21 cellular contexts compared by ENCODE assay signal in genomic region chr14:56933446-56933845, GRCh38.
DNase-seq lines count a peak whose midpoint lies in the region; ATAC-seq and TF ChIP-seq lines count a peak whose summit lies in the region.
"Had no signal": no experiment of that assay in that cellular context is flagged by ENCODE, and none has a peak within 500 bp of the region (broad histone marks: within the 10 kb centered on the region; RNA-seq: fewer than 3 reads in every experiment).

No MANE protein-coding gene starts in this region.

- H3K4me3 Mint-ChIP-seq in MCF 10A (ENCODE audit: unreplicated experiment) (no peak overlapping the region), natural killer cell (no peak overlapping the region)
- H3K4me3 Mint-ChIP-seq: CD4-positive, alpha-beta T cell; IgD-negative memory B cell had no signal

- CTCF ChIA-PET in MCF 10A (lab: Yijun Ruan, JAX) = interaction anchor here (1.1 kb wide), 1 partner anchor 157 kb away, joined by 3 read pairs; no protein-coding TSS in a partner anchor
- CTCF ChIA-PET in mammary epithelial cell (lab: Charles Lee; ENCODE audit: low non-redundant PET) = no interaction called here

- intact Hi-C loops in MCF 10A (cut with micrococcal nuclease) = no loop called here
- intact Hi-C loops in mammary epithelial cell (cut with micrococcal nuclease) = no loop called here
- intact Hi-C loops in natural killer cell (cut with micrococcal nuclease) = no loop called here

- H3K9me3 ChIP-seq in mammary epithelial cell (replicated peaks; ENCODE audit: insufficient read depth, low read length) (no peaks in the 10 kb centered on the region), RWPE2 (ENCODE audit: severe bottlenecking) (no peaks in the 10 kb centered on the region)
- H3K9me3 ChIP-seq: BLaER1, Caco-2, SK-N-SH had no signal

- H3K9me3 Mint-ChIP-seq in MCF 10A (ENCODE audit: unreplicated experiment) = peaks cover 7% of the 10 kb centered on the region
- peaks cover 2 to 6% of the 10 kb centered on the region in 2 donors for H3K9me3 Mint-ChIP-seq in natural killer cell
- H3K9me3 Mint-ChIP-seq: CD4-positive, alpha-beta T cell had no signal

- H3K4me1 Mint-ChIP-seq in MCF 10A (ENCODE audit: insufficient read depth, unreplicated experiment) (no peaks in the 10 kb centered on the region), natural killer cell (no peaks in the 10 kb centered on the region)
- H3K4me1 Mint-ChIP-seq: IgD-negative memory B cell had no signal

- dilution Hi-C loops in mammary epithelial cell (cut with HindIII; ENCODE audit: low sequenced_read_pairs) = no loop called here

- no peaks in the 10 kb centered on the region for H3K36me3 ChIP-seq in mammary epithelial cell (ENCODE audit: insufficient read depth, low read length)
- no peaks in the 10 kb centered on the region for H3K36me3 ChIP-seq in RWPE2 (ENCODE audit: low read depth)
- H3K36me3 ChIP-seq: BLaER1 had no signal

- peaks cover 43% of the 10 kb centered on the region for H3K27me3 Mint-ChIP-seq in MCF 10A (ENCODE audit: insufficient read depth, unreplicated experiment)
- H3K27me3 Mint-ChIP-seq in natural killer cell (ENCODE audit: low read depth in 2 of 2) = no peaks in the 10 kb centered on the region
- H3K27me3 Mint-ChIP-seq: IgD-negative memory B cell had no signal

- BruUV-seq in MCF 10A (replicated peaks; lab: Mats Ljungman, UMichigan) (no TSS peak), mammary epithelial cell (replicated peaks; lab: Mats Ljungman, UMichigan) (no TSS peak)

- no peak overlapping the region for H2AFZ ChIP-seq in mammary epithelial cell (ENCODE audit: low read depth, low read length)

- POLR2A ChIA-PET in MCF 10A (lab: Yijun Ruan, JAX) = interaction anchor here (0.9 kb wide), 1 partner anchor 10 kb away, joined by 3 read pairs; no protein-coding TSS in a partner anchor

- no peaks in the 10 kb centered on the region for H4K20me1 ChIP-seq in mammary epithelial cell (ENCODE audit: insufficient read depth, low read length)
- H4K20me1 ChIP-seq: BLaER1 had no signal

- no peak overlapping the region for H3K4me3 ChIP-seq in mammary epithelial cell (replicated peaks in 1 of 3; ENCODE audit: insufficient read depth in 1 of 3, low read depth in 2 of 3, low read length in 3 of 3)
- H3K4me3 ChIP-seq in RWPE2 (ENCODE audit: severe bottlenecking) = no peak overlapping the region
- H3K4me3 ChIP-seq: BLaER1 had no signal

- in situ Hi-C loops in mammary epithelial cell (cut with MboI; ENCODE audit: low sequenced_read_pairs in 2 of 2) = no loop called here

- no peaks in the 10 kb centered on the region for H3K27me3 ChIP-seq in mammary epithelial cell (ENCODE audit: insufficient read depth, low read length)
- H3K27me3 ChIP-seq in RWPE2 (ENCODE audit: insufficient read depth, poor library complexity, severe bottlenecking) = peaks cover 4% of the 10 kb centered on the region
- H3K27me3 ChIP-seq: BLaER1 had no signal

- H3K4me2 ChIP-seq in mammary epithelial cell (ENCODE audit: insufficient read depth, low read depth, low read length) = no peak overlapping the region
- H3K4me2 ChIP-seq: BLaER1, SK-N-SH had no signal

- TF ChIP-seq CTCF in MCF 10A (IDR thresholded peaks at IDR 0.05; ENCODE audit: unreplicated experiment) = no peak
- TF ChIP-seq CTCF in mammary epithelial cell (conservative IDR thresholded peaks at IDR 0.05 in 1 of 2, IDR thresholded peaks at IDR 0.05 in 1 of 2; ENCODE audit: extremely low read depth in 1 of 2, insufficient read depth in 1 of 2, low read depth in 1 of 2, low read length in 2 of 2) = no peak
- no peak for TF ChIP-seq CTCF in RWPE2 (IDR thresholded peaks at IDR 0.05; ENCODE audit: poor library complexity, severe bottlenecking)
- TF ChIP-seq CTCF in natural killer cell (IDR thresholded peaks at IDR 0.05) = no peak

- H3K36me3 Mint-ChIP-seq in MCF 10A (ENCODE audit: insufficient read depth, unreplicated experiment) (no peaks in the 10 kb centered on the region), natural killer cell (no peaks in the 10 kb centered on the region)
- H3K36me3 Mint-ChIP-seq: IgD-negative memory B cell had no signal

- H3K27ac Mint-ChIP-seq in MCF 10A (ENCODE audit: low read depth, unreplicated experiment) (no peak overlapping the region), natural killer cell (no peak overlapping the region)
- H3K27ac Mint-ChIP-seq: CD4-positive, alpha-beta T cell; IgD-negative memory B cell had no signal

- H3K27ac ChIP-seq in mammary epithelial cell (ENCODE audit: insufficient read depth, low read depth, low read length) = no peak overlapping the region
- no peak overlapping the region for H3K27ac ChIP-seq in RWPE2 (ENCODE audit: poor library complexity, severe bottlenecking)
- H3K27ac ChIP-seq: BLaER1 had no signal

- peak; percentile 9 for DNase-seq in MCF 10A (ENCODE audit: unreplicated experiment)
- no peak for DNase-seq in mammary epithelial cell
- peak; percentile 61 for DNase-seq in NCI-H2029 (lab: John Stamatoyannopoulos, UW)
- no peak for DNase-seq in RWPE2 (ENCODE audit: low spot score)
- DNase-seq in natural killer cell = no peak
- DNase-seq in effector CD8-positive, alpha-beta T cell (lab: John Stamatoyannopoulos, UW) = no peak
- DNase-seq: Caco-2; CD4-positive, alpha-beta T cell; DMS 273 treated with DMSO at 0.1 percent for 48 hours; GDM1; Karpas-422; NCI-H187 treated with DMSO at 0.1 percent for 48 hours; NCI-H446; NCI-H82; OCI-M1; SHP77; SK-N-SH; T-helper 2 cell had no signal

- H3K4me1 ChIP-seq in mammary epithelial cell (ENCODE audit: insufficient read depth, low read length) (no peaks in the 10 kb centered on the region), RWPE2 (ENCODE audit: insufficient read depth, poor library complexity, severe bottlenecking) (no peaks in the 10 kb centered on the region)
- H3K4me1 ChIP-seq: BLaER1, Caco-2 had no signal

- no peaks in the 10 kb centered on the region for H3K79me2 ChIP-seq in mammary epithelial cell (ENCODE audit: insufficient read depth, low read length)

- peak; percentile 29; the same call in 1 of the 3 replicates for ATAC-seq in RWPE2 (ENCODE audit: low read depth)
- no peak for ATAC-seq in natural killer cell
- no peak for ATAC-seq in GM21737 (IDR thresholded peaks at IDR 0.05; ENCODE audit: unreplicated experiment)

- H3K9ac ChIP-seq in mammary epithelial cell (ENCODE audit: insufficient read depth, low read length) = no peak overlapping the region
- H3K9ac ChIP-seq: BLaER1, SK-N-SH had no signal

Comparison
In these comparisons a context has a peak if more than half of its experiments do, and no peak if none do; other contexts are left out.
1. DNase-seq: peak in MCF 10A (single experiment) and NCI-H2029 (single experiment); none in mammary epithelial cell (single experiment), RWPE2 (single experiment), natural killer cell (single experiment) and effector CD8-positive, alpha-beta T cell (single experiment).